In the genomic region with DNA sequence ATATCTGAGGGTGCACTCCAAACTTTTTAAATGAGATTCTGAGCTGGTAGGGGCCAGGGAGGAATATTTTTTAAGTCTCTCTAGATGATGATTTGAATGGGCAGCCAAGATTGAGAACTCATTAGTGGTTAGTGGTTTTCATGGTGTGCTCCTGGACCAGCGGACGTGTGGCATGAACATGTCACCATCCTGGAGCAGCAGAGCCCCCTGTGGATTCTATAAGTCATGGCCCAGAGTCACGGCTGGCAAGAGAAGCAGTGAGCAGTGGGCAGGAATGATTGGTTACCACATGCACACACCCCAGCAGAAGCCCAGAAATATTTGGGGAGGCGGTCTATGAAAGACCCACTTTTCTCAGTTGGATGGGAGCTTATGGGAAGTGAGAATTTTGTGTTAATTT, we compare ENCODE assay signal across 12 cellular contexts. TPM values are rescaled to one million over a fixed set of nuclear protein-coding genes. Genes with fewer than 3 reads are reported as not detected.
DNase-seq lines count a peak whose midpoint lies in the region; ATAC-seq and TF ChIP-seq lines count a peak whose summit lies in the region.
"Had no signal": no experiment of that assay in that cellular context is flagged by ENCODE, and none has a peak within 500 bp of the region (broad histone marks: within the 10 kb centered on the region; RNA-seq: fewer than 3 reads in every experiment).

No MANE protein-coding gene starts in this region.

- H3K9me3 ChIP-seq in DND-41 (ENCODE audit: insufficient read depth, low read length, severe bottlenecking), result no peaks in the 10 kb centered on the region
- H3K9me3 ChIP-seq in Panc1 (ENCODE audit: control insufficient read depth, insufficient read depth, low read depth, low read length), result no peaks in the 10 kb centered on the region
- no peaks in the 10 kb centered on the region for H3K9me3 ChIP-seq in PC-9 (ENCODE audit: insufficient read depth, low read depth)
- H3K9me3 ChIP-seq: psoas muscle had no signal

- intact Hi-C loops in Panc1 (cut with micrococcal nuclease; ENCODE audit: unreplicated experiment) (no loop called here), posterior cingulate gyrus (cut with DNase I) (no loop called here), PC-9 (cut with micrococcal nuclease; ENCODE audit: unreplicated experiment) (no loop called here)

- no peak overlapping the region for H3K4me3 ChIP-seq in DND-41 (ENCODE audit: low read depth in 1 of 2, low read length in 2 of 2)
- H3K4me3 ChIP-seq in Panc1 (ENCODE audit: low read depth in 2 of 2, low read length in 2 of 2), result no peak overlapping the region
- H3K4me3 ChIP-seq in PC-9, result no peak overlapping the region
- H3K4me3 ChIP-seq: psoas muscle had no signal

- H3K79me2 ChIP-seq in DND-41 (ENCODE audit: insufficient read depth, low read length), result no peaks in the 10 kb centered on the region
- H3K79me2 ChIP-seq in PC-9 (ENCODE audit: low read depth), result no peaks in the 10 kb centered on the region

- peak overlapping the region in 2 of 5 donors; percentile 24 to 53 for H3K4me3 Mint-ChIP-seq in immature natural killer cell
- H3K4me3 Mint-ChIP-seq: T-helper 17 cell had no signal

- no peak overlapping the region for H3K4me2 ChIP-seq in DND-41 (ENCODE audit: insufficient read depth, low read length)
- H3K4me2 ChIP-seq in PC-9, result no peak overlapping the region

- H3K27me3 ChIP-seq in DND-41 (ENCODE audit: insufficient read depth, low read length, poor library complexity) (no peaks in the 10 kb centered on the region), Panc1 (ENCODE audit: control insufficient read depth, insufficient read depth, low read length) (no peaks in the 10 kb centered on the region; the same call in none of the 2 replicates), PC-9 (ENCODE audit: insufficient read depth, low read depth) (no peaks in the 10 kb centered on the region)

- H3K36me3 ChIP-seq in DND-41 (ENCODE audit: insufficient read depth, low read length) (no peaks in the 10 kb centered on the region), Panc1 (ENCODE audit: control insufficient read depth, insufficient read depth, low read length) (no peaks in the 10 kb centered on the region), PC-9 (ENCODE audit: low read depth) (no peaks in the 10 kb centered on the region)

- BruUV-seq in Panc1 (replicated peaks; lab: Mats Ljungman, UMichigan), result no TSS peak
- no TSS peak for BruUV-seq in PC-9 (replicated peaks; lab: Mats Ljungman, UMichigan)

- no peaks in the 10 kb centered on the region for H3K9me3 Mint-ChIP-seq in immature natural killer cell

- peak; percentile 26 for TF ChIP-seq CTCF in DND-41 (IDR thresholded peaks at IDR 0.05; ENCODE audit: borderline replicate concordance, extremely low read depth, low read length, poor library complexity, severe bottlenecking)
- TF ChIP-seq CTCF in Panc1 (IDR thresholded peaks at IDR 0.05), result peak; percentile 21
- TF ChIP-seq CTCF in PC-9 (conservative IDR thresholded peaks at IDR 0.05), result no peak

- H3K27ac ChIP-seq in DND-41 (ENCODE audit: low read length) (no peak overlapping the region), Panc1 (ENCODE audit: low read length) (no peak overlapping the region), PC-9 (no peak overlapping the region)
- H3K27ac ChIP-seq: psoas muscle had no signal

- POLR2A ChIA-PET in Panc1 (lab: Charles Lee), result no interaction called here
- POLR2A ChIA-PET in PC-9 (lab: Charles Lee; ENCODE audit: unreplicated experiment), result no interaction called here

- DNase-seq in DND-41, result no peak
- DNase-seq in Panc1 (ENCODE audit: low read depth, low spot score), result no peak
- DNase-seq in immature natural killer cell, result peak; percentile 13 to 48 (median 29)
- DNase-seq in left lobe of liver (ENCODE audit: low spot score), result no peak
- no peak for DNase-seq in posterior cingulate gyrus
- DNase-seq in PC-9, result no peak
- no peak for DNase-seq in GM19240 (ENCODE audit: insufficient read length, low spot score)
- DNase-seq: NCI-H510A treated with DMSO at 0.1 percent for 48 hours, psoas muscle, T-helper 17 cell had no signal

- H3K9ac ChIP-seq in DND-41 (ENCODE audit: low read depth, low read length), result no peak overlapping the region

- H3K36me3 Mint-ChIP-seq in immature natural killer cell, result no peaks in the 10 kb centered on the region

- H3K4me1 Mint-ChIP-seq in immature natural killer cell, result peaks cover 16 to 26% of the 10 kb centered on the region in 2 donors

- no peaks in the 10 kb centered on the region for H3K4me1 ChIP-seq in DND-41 (ENCODE audit: insufficient read depth, low read length)
- no peaks in the 10 kb centered on the region for H3K4me1 ChIP-seq in Panc1 (ENCODE audit: control insufficient read depth, insufficient read depth, low read length)
- H3K4me1 ChIP-seq in PC-9 (replicated peaks; ENCODE audit: insufficient read depth), result no peaks in the 10 kb centered on the region
- H3K4me1 ChIP-seq: psoas muscle had no signal

- ATAC-seq in DND-41 (ENCODE audit: insufficient read depth, low read depth), result no peak
- ATAC-seq in GM18511 (IDR thresholded peaks at IDR 0.05; ENCODE audit: unreplicated experiment), result peak; percentile 46
- no peak for ATAC-seq in Panc1
- no peak for ATAC-seq in left lobe of liver
- ATAC-seq: psoas muscle, T-helper 17 cell had no signal

- CTCF ChIA-PET in Panc1 (lab: Charles Lee), result no interaction called here
- CTCF ChIA-PET in PC-9 (lab: Charles Lee), result no interaction called here

- H3F3A ChIP-seq in PC-9 (ENCODE audit: insufficient read depth, low read depth), result no peaks in the 10 kb centered on the region

- in situ Hi-C loops in Panc1 (cut with HindIII; ENCODE audit: low pct_unique_long_range_greater_than_20kb, low sequenced_read_pairs), result no loop called here

- H4K20me1 ChIP-seq in DND-41 (ENCODE audit: insufficient read depth, low read length) (no peaks in the 10 kb centered on the region), PC-9 (ENCODE audit: insufficient read depth) (no peaks in the 10 kb centered on the region)

- no peak overlapping the region for H2AFZ ChIP-seq in DND-41 (ENCODE audit: low read depth, low read length)
- H2AFZ ChIP-seq in PC-9, result no peak overlapping the region

- peaks cover 2 to 3% (median 2%) of the 10 kb centered on the region in 3 donors for H3K27me3 Mint-ChIP-seq in immature natural killer cell (ENCODE audit: low read depth in 3 of 3)

- peak overlapping the region in 1 of 6 donors; percentile 69 for H3K27ac Mint-ChIP-seq in immature natural killer cell

- H3K9me2 ChIP-seq in PC-9 (ENCODE audit: insufficient read depth), result no peaks in the 10 kb centered on the region

RNA-seq across cellular contexts. Expression of a gene that starts 21.2 kb away (rescaled TPM):
- total RNA-seq in Panc1 (2021; ENCODE audit: unreplicated experiment) (not detected), left lobe of liver (not detected), PC-9 (2021) (not detected in 2 replicates)
- not detected for polyA plus RNA-seq in Panc1 (2012; ENCODE audit: insufficient read length)
- not detected for polyA plus RNA-seq in immature natural killer cell
- total RNA-seq: fibroblast of lung, psoas muscle, T-helper 17 cell had no signal
- polyA plus RNA-seq: fibroblast of lung, psoas muscle had no signal

Comparison
In these comparisons a context has a peak if more than half of its experiments do, and no peak if none do; other contexts are left out.
1. DNase-seq: peak in immature natural killer cell (3 of 3); none in DND-41 (single experiment), Panc1 (single experiment), left lobe of liver (single experiment), posterior cingulate gyrus (0 of 10), PC-9 (0 of 2) and GM19240 (single experiment).